In the genomic region with DNA sequence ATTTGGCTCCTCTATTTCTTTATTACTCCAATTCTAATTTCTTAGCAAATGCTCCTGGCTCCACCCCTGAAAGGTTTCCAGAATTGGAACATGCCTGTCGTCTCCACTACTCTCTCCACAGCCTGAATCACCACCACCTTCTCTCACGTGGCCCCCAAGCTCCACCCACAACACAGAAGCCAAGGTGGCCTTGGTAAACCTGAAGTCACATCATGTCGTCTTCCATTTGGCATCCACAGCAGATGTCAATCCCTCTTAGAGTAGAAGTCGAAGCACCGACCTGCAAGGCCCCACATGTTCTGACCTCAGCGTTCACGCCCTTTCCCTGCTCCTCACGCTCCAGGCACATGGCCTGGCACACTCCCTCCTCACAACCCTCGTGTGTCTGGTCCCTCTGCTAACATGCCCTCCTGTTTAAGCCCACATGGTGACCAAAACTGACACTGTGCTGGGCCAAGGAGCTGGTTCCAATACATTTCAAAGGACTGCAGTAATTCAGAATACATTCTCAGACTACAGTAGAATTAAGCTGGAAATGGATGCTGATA, we compare ENCODE assay signal across 22 cellular contexts.
"Had no signal": no experiment of that assay in that cellular context is flagged by ENCODE, and none has a peak within 500 bp of the region (broad histone marks: within the 10 kb centered on the region; RNA-seq: fewer than 3 reads in every experiment).

No MANE protein-coding gene starts in this region.

- H3K36me3 ChIP-seq: esophagus squamous epithelium, gastroesophageal sphincter, neutrophil, tibial nerve, upper lobe of right lung had no signal

- ATAC-seq: gastroesophageal sphincter; left colon; left ventricle myocardium superior; naive thymus-derived CD4-positive, alpha-beta T cell; sciatic nerve; stimulated activated naive B cell treated with anti-CD40 and anti-IgM and Interleukin-4, amounts not matched to agents 10 μg/mL and 1 μg/mL and 100 μg/mL, for 72 hours; stimulated activated naive CD8-positive, alpha-beta T cell treated with anti-CD3 and anti-CD28 coated beads, Interleukin-15, amount 100 ng/mL, for 72 hours; upper lobe of right lung had no signal

- H3K9me3 ChIP-seq: esophagus squamous epithelium, neutrophil, psoas muscle, testis, upper lobe of right lung had no signal

- FAIRE-seq: colon had no signal

- H3K4me3 ChIP-seq: esophagus squamous epithelium, gastroesophageal sphincter, lung, psoas muscle, skin epidermis, testis, tibial nerve, upper lobe of right lung had no signal

- H3K4me1 ChIP-seq: upper lobe of right lung had no signal

- H3K27ac ChIP-seq: esophagus squamous epithelium, gastroesophageal sphincter, neutrophil, psoas muscle, skin epidermis, testis, tibial nerve, upper lobe of right lung had no signal

- DNase-seq: esophagus squamous epithelium; foreskin fibroblast; glutamatergic neuron; left colon; left ventricle myocardium superior; naive thymus-derived CD4-positive, alpha-beta T cell; nephron progenitor cell; psoas muscle; retina; stimulated activated CD4-positive, alpha-beta T cell treated with anti-CD3 and anti-CD28 coated beads, Interleukin-2, amount 100 ng/mL, for 24 hours; stimulated activated CD4-positive, alpha-beta T cell treated with anti-CD3 and anti-CD28 coated beads, Interleukin-4, amount 100 ng/mL, for 4 hours; stimulated activated naive B cell treated with anti-CD40 and anti-IgM and Interleukin-4, amounts not matched to agents 10 μg/mL and 1 μg/mL and 100 μg/mL, for 72 hours; stimulated activated naive CD8-positive, alpha-beta T cell treated with anti-CD3 and anti-CD28 coated beads, Interleukin-15, amount 100 ng/mL, for 72 hours; testis; upper lobe of right lung had no signal

- H3K27me3 ChIP-seq: gastroesophageal sphincter, testis, tibial nerve, upper lobe of right lung had no signal
